Comparison of ENCODE assay signal across 14 cellular contexts in the genomic region with DNA sequence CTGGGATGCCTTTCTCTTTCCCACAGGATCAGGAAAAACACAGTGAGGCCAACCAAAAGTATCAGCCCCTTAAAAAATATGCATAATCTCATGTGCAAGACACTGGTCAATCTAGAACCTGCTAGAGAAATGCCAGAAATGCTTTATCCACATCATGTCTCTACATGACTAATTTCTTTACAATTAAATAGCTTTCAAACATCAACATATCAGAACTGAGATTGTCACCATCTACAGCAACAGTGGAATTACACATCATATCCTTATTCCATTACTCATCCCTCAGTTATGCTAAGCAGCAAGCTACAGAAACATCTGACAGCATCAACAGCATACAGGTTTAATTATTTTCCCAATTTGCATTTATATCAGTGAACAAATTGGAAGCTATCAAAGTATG.
DNase-seq lines count a peak whose midpoint lies in the region; TF ChIP-seq lines count a peak whose summit lies in the region.
"Had no signal": no experiment of that assay in that cellular context is flagged by ENCODE, and none has a peak within 500 bp of the region (broad histone marks: within the 10 kb centered on the region; RNA-seq: fewer than 3 reads in every experiment).

No MANE protein-coding gene starts in this region.

- H3K9me3 ChIP-seq in SJSA1 (replicated peaks): no peaks in the 10 kb centered on the region
- no peaks in the 10 kb centered on the region for H3K9me3 ChIP-seq in fibroblast of lung (ENCODE audit: control insufficient read depth, insufficient read depth, low read depth, low read length)
- no peaks in the 10 kb centered on the region for H3K9me3 ChIP-seq in thyroid gland
- H3K9me3 ChIP-seq: psoas muscle had no signal

- H3K27me3 ChIP-seq in SJSA1 (replicated peaks): no peaks in the 10 kb centered on the region
- H3K27me3 ChIP-seq in fibroblast of lung (ENCODE audit: control insufficient read depth, insufficient read depth, low read length): no peaks in the 10 kb centered on the region
- H3K27me3 ChIP-seq in thyroid gland: no peaks in the 10 kb centered on the region

- no peak for DNase-seq in activated CD4-positive, alpha-beta T cell treated with anti-CD3 and anti-CD28 coated beads, Interleukin-2, amount 10 ng/mL, durations not matched to agents 24 days and 14 days
- DNase-seq in activated CD4-positive, alpha-beta T cell treated with anti-CD3 and anti-CD28 coated beads for 48 hours: no peak
- DNase-seq in SJSA1 (ENCODE audit: low read depth in 1 of 2, low spot score in 2 of 2) (peak in 1 of 2 experiments; percentile 71), fibroblast of lung (ENCODE audit: low read depth in 2 of 2) (peak; percentile 43 to 90), NOMO-1 treated with dmso at 0.1 percent for 144 hours (lab: John Stamatoyannopoulos, UW; ENCODE audit: unreplicated experiment) (no peak), ecto neural progenitor cell (ENCODE audit: low spot score) (no peak), thyroid gland (no peak)
- DNase-seq: activated CD4-positive, alpha-beta T cell treated with anti-CD3 and anti-CD28 coated beads, Interleukin-2, amount 50 U/mL, for 1 hour; AML-193; NCI-H146; psoas muscle; SIG-M5 had no signal

- H3K4me3 Mint-ChIP-seq in activated CD4-positive, alpha-beta T cell treated with anti-CD3 and anti-CD28 coated beads, Interleukin-2, amount 10 ng/mL, durations not matched to agents 24 days and 14 days: no peak overlapping the region
- H3K4me3 Mint-ChIP-seq in stimulated activated naive CD8-positive, alpha-beta T cell treated with anti-CD3 and anti-CD28 coated beads, Interleukin-15, Interleukin-2, amounts not matched to agents 100 ng/mL and 50 ng/mL, for 24 hours: peak overlapping the region; percentile 7

- no peak overlapping the region for H2AFZ ChIP-seq in fibroblast of lung (ENCODE audit: low read length)

- no peaks in the 10 kb centered on the region for H4K20me1 ChIP-seq in fibroblast of lung (ENCODE audit: control insufficient read depth, extremely low read depth, insufficient read depth, low read length)

- H3K27me3 Mint-ChIP-seq in activated CD4-positive, alpha-beta T cell treated with anti-CD3 and anti-CD28 coated beads, Interleukin-2, amount 10 ng/mL, durations not matched to agents 24 days and 14 days: peaks cover 3% of the 10 kb centered on the region
- no peaks in the 10 kb centered on the region for H3K27me3 Mint-ChIP-seq in stimulated activated naive CD8-positive, alpha-beta T cell treated with anti-CD3 and anti-CD28 coated beads, Interleukin-15, Interleukin-2, amounts not matched to agents 100 ng/mL and 50 ng/mL, for 24 hours

- H3K79me2 ChIP-seq in fibroblast of lung (ENCODE audit: control insufficient read depth, insufficient read depth, low read length): no peaks in the 10 kb centered on the region

- H3K9ac ChIP-seq in fibroblast of lung (ENCODE audit: insufficient read depth, low read length): no peak overlapping the region

- peak overlapping the region; percentile 82 for H3K27ac ChIP-seq in SJSA1
- peak overlapping the region; percentile 11 for H3K27ac ChIP-seq in fibroblast of lung (ENCODE audit: insufficient read depth, low read length)
- no peak overlapping the region for H3K27ac ChIP-seq in thyroid gland
- H3K27ac ChIP-seq: psoas muscle had no signal

- H3K9me3 Mint-ChIP-seq in activated CD4-positive, alpha-beta T cell treated with anti-CD3 and anti-CD28 coated beads, Interleukin-2, amount 10 ng/mL, durations not matched to agents 24 days and 14 days: peaks cover 6% of the 10 kb centered on the region
- H3K9me3 Mint-ChIP-seq in stimulated activated naive CD8-positive, alpha-beta T cell treated with anti-CD3 and anti-CD28 coated beads, Interleukin-15, Interleukin-2, amounts not matched to agents 100 ng/mL and 50 ng/mL, for 24 hours: no peaks in the 10 kb centered on the region

- H3K4me1 ChIP-seq in SJSA1 (replicated peaks) (peaks cover 38% of the 10 kb centered on the region), fibroblast of lung (ENCODE audit: control insufficient read depth, extremely low read depth, insufficient read depth, low read length) (peaks cover 7% of the 10 kb centered on the region), thyroid gland (no peaks in the 10 kb centered on the region)

- peak overlapping the region; percentile 51 for H3K4me2 ChIP-seq in fibroblast of lung (ENCODE audit: extremely low read depth, insufficient read depth, low read length)

- peak overlapping the region; percentile 26 for H3K27ac Mint-ChIP-seq in activated CD4-positive, alpha-beta T cell treated with anti-CD3 and anti-CD28 coated beads, Interleukin-2, amount 10 ng/mL, durations not matched to agents 24 days and 14 days
- H3K27ac Mint-ChIP-seq in stimulated activated naive CD8-positive, alpha-beta T cell treated with anti-CD3 and anti-CD28 coated beads, Interleukin-15, Interleukin-2, amounts not matched to agents 100 ng/mL and 50 ng/mL, for 24 hours: peak overlapping the region; percentile 42

- no peak overlapping the region for H3K4me3 ChIP-seq in SJSA1
- no peak overlapping the region for H3K4me3 ChIP-seq in fibroblast of lung (replicated peaks in 1 of 4; ENCODE audit: control extremely low read depth in 1 of 4, insufficient read depth in 1 of 4, low read depth in 3 of 4, low read length in 4 of 4)
- no peak overlapping the region for H3K4me3 ChIP-seq in thyroid gland (replicated peaks in 1 of 3)
- H3K4me3 ChIP-seq: coronary artery, psoas muscle had no signal

- H3K36me3 Mint-ChIP-seq in activated CD4-positive, alpha-beta T cell treated with anti-CD3 and anti-CD28 coated beads, Interleukin-2, amount 10 ng/mL, durations not matched to agents 24 days and 14 days (ENCODE audit: low read depth): peaks cover 31% of the 10 kb centered on the region
- H3K36me3 Mint-ChIP-seq in stimulated activated naive CD8-positive, alpha-beta T cell treated with anti-CD3 and anti-CD28 coated beads, Interleukin-15, Interleukin-2, amounts not matched to agents 100 ng/mL and 50 ng/mL, for 24 hours (ENCODE audit: low read depth): peaks cover 43% of the 10 kb centered on the region

- TF ChIP-seq CTCF in fibroblast of lung (conservative IDR thresholded peaks at IDR 0.05 in 1 of 2, IDR thresholded peaks at IDR 0.05 in 1 of 2; ENCODE audit: low read depth in 1 of 2, low read length in 2 of 2): no peak
- no peak for TF ChIP-seq CTCF in thyroid gland (IDR thresholded peaks at IDR 0.05)

- H3K4me1 Mint-ChIP-seq in activated CD4-positive, alpha-beta T cell treated with anti-CD3 and anti-CD28 coated beads, Interleukin-2, amount 10 ng/mL, durations not matched to agents 24 days and 14 days: peaks cover 27% of the 10 kb centered on the region
- peaks cover 59% of the 10 kb centered on the region for H3K4me1 Mint-ChIP-seq in stimulated activated naive CD8-positive, alpha-beta T cell treated with anti-CD3 and anti-CD28 coated beads, Interleukin-15, Interleukin-2, amounts not matched to agents 100 ng/mL and 50 ng/mL, for 24 hours (ENCODE audit: low read depth)

- TF ChIP-seq POLR2A in thyroid gland (IDR thresholded peaks at IDR 0.05): no peak

- intact Hi-C loops in activated CD4-positive, alpha-beta T cell treated with anti-CD3 and anti-CD28 coated beads, Interleukin-2, amount 10 ng/mL, durations not matched to agents 24 days and 14 days (cut with micrococcal nuclease): loop anchor here (1.0 kb wide), 2 partner anchors 27 to 60 kb away; no protein-coding TSS in a partner anchor
- intact Hi-C loops in thyroid gland (cut with DNase I): no loop called here

- no peaks in the 10 kb centered on the region for H3K36me3 ChIP-seq in SJSA1
- no peaks in the 10 kb centered on the region for H3K36me3 ChIP-seq in fibroblast of lung (ENCODE audit: control insufficient read depth, insufficient read depth, low read length)
- H3K36me3 ChIP-seq in thyroid gland: peaks cover 4 to 6% of the 10 kb centered on the region in 2 donors

Comparison
In these comparisons a context has a peak if more than half of its experiments do, and no peak if none do; other contexts are left out.
1. DNase-seq: peak in fibroblast of lung (2 of 2); none in activated CD4-positive, alpha-beta T cell treated with anti-CD3 and anti-CD28 coated beads, Interleukin-2, amount 10 ng/mL, durations not matched to agents 24 days and 14 days (single experiment), activated CD4-positive, alpha-beta T cell treated with anti-CD3 and anti-CD28 coated beads for 48 hours (single experiment), NOMO-1 treated with dmso at 0.1 percent for 144 hours (single experiment), ecto neural progenitor cell (single experiment) and thyroid gland (0 of 2).
2. H3K27ac ChIP-seq: peak in SJSA1 (single experiment) and fibroblast of lung (single experiment); none in thyroid gland (0 of 3).